In genomic region chr4:150355858-150356455, GRCh38 we compare ENCODE assay signal across 19 cellular contexts.
"Had no signal": no experiment of that assay in that cellular context is flagged by ENCODE, and none has a peak within 500 bp of the region (broad histone marks: within the 10 kb centered on the region; RNA-seq: fewer than 3 reads in every experiment).

No MANE protein-coding gene starts in this region.

- H3K4me3 ChIP-seq: esophagus muscularis mucosa, lower lobe of right lung, psoas muscle, right atrium auricular region, thyroid gland had no signal

- H3K4me1 ChIP-seq: esophagus muscularis mucosa, lower lobe of right lung, psoas muscle, right atrium auricular region, thyroid gland had no signal

- H3K36me3 ChIP-seq: esophagus muscularis mucosa, lower lobe of right lung, right atrium auricular region, thyroid gland had no signal

- H3K27me3 ChIP-seq: esophagus muscularis mucosa, right atrium auricular region, thyroid gland had no signal

- FAIRE-seq: astrocyte, urothelium cell line had no signal

- H3K27ac Mint-ChIP-seq: activated naive CD8-positive, alpha-beta T cell; effector memory CD8-positive, alpha-beta T cell; naive thymus-derived CD4-positive, alpha-beta T cell; stimulated activated naive CD8-positive, alpha-beta T cell treated with anti-CD3 and anti-CD28 coated beads, Interleukin-15, Interleukin-2, amounts not matched to agents 100 ng/mL and 50 ng/mL, for 24 hours; WTC11 had no signal

- H3K9me3 ChIP-seq: esophagus muscularis mucosa, lower lobe of right lung, psoas muscle, right atrium auricular region, thyroid gland had no signal

- H3K4me3 Mint-ChIP-seq: activated naive CD8-positive, alpha-beta T cell; central memory CD8-positive, alpha-beta T cell; effector memory CD8-positive, alpha-beta T cell; naive thymus-derived CD4-positive, alpha-beta T cell; stimulated activated naive CD8-positive, alpha-beta T cell treated with anti-CD3 and anti-CD28 coated beads, Interleukin-15, Interleukin-2, amounts not matched to agents 100 ng/mL and 50 ng/mL, for 24 hours; WTC11 had no signal

- H3K9me3 Mint-ChIP-seq: central memory CD8-positive, alpha-beta T cell; effector memory CD8-positive, alpha-beta T cell; naive thymus-derived CD4-positive, alpha-beta T cell; stimulated activated naive CD8-positive, alpha-beta T cell treated with anti-CD3 and anti-CD28 coated beads, Interleukin-15, Interleukin-2, amounts not matched to agents 100 ng/mL and 50 ng/mL, for 24 hours; WTC11 had no signal

- ATAC-seq: effector memory CD8-positive, alpha-beta T cell; left cardiac atrium; lower lobe of right lung; naive thymus-derived CD4-positive, alpha-beta T cell; psoas muscle; WTC11 had no signal

- H3K4me1 Mint-ChIP-seq: WTC11 had no signal

- H3K27ac ChIP-seq: esophagus muscularis mucosa, lower lobe of right lung, psoas muscle, right atrium auricular region, thyroid gland had no signal

- H3K27me3 Mint-ChIP-seq: activated naive CD8-positive, alpha-beta T cell; central memory CD8-positive, alpha-beta T cell; effector memory CD8-positive, alpha-beta T cell; naive thymus-derived CD4-positive, alpha-beta T cell; stimulated activated naive CD8-positive, alpha-beta T cell treated with anti-CD3 and anti-CD28 coated beads, Interleukin-15, Interleukin-2, amounts not matched to agents 100 ng/mL and 50 ng/mL, for 24 hours had no signal

- H3K36me3 Mint-ChIP-seq: WTC11 had no signal

- DNase-seq: activated T-cell treated with anti-CD3 and anti-CD28 coated beads, Interleukin-2, amount 50 U/mL, for 1 hour; effector memory CD8-positive, alpha-beta T cell; islet precursor cell; left cardiac atrium; lower lobe of right lung; naive thymus-derived CD4-positive, alpha-beta T cell; psoas muscle; stimulated activated CD4-positive, alpha-beta T cell treated with anti-CD3 and anti-CD28 coated beads, Interleukin-12 subunit alpha, Interleukin-12 subunit beta, amount 100 ng/mL, for 4 hours; substantia nigra; T1000; thyroid gland had no signal
